1 cellular context compared by ENCODE assay signal in genomic region chr6:37029249-37029959, GRCh38.
TF ChIP-seq lines count a peak whose summit lies in the region.

No MANE protein-coding gene starts in this region.

TF ChIP-seq in K562, 482 proteins besides CTCF, POLR2A, EP300 and RAD21 (continued from another document and continues in another):
- TF ChIP-seq, protein P1, sequence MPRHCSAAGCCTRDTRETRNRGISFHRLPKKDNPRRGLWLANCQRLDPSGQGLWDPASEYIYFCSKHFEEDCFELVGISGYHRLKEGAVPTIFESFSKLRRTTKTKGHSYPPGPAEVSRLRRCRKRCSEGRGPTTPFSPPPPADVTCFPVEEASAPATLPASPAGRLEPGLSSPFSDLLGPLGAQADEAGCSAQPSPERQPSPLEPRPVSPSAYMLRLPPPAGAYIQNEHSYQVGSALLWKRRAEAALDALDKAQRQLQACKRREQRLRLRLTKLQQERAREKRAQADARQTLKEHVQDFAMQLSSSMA (CRISPR knock-in tag; IDR thresholded peaks at IDR 0.05) = no peak
- TF ChIP-seq BRF1 (IDR thresholded peaks at IDR 0.05; ENCODE audit: borderline replicate concordance, extremely low read depth, insufficient read length) (no peak), ZC3H11A (IDR thresholded peaks at IDR 0.05; ENCODE audit: low read depth, low read length) (peak; percentile 78; the same call in 1 of the 2 replicates), BDP1 (IDR thresholded peaks at IDR 0.05; ENCODE audit: insufficient read depth, insufficient read length) (no peak), ZNF165 (CRISPR knock-in tag; IDR thresholded peaks at IDR 0.05; ENCODE audit: borderline replicate concordance) (no peak), RB1 (IDR thresholded peaks at IDR 0.05; ENCODE audit: low read depth) (peak; percentile 93), POU5F1 (IDR thresholded peaks at IDR 0.05; ENCODE audit: borderline replicate concordance, low read depth, low read length, partially characterized antibody) (no peak), ZNF143 (CRISPR knock-in tag; IDR thresholded peaks at IDR 0.05) (0 out of 2 replicates have a peak, but pooled peaks have one; percentile 53), SMARCE1 (IDR thresholded peaks at IDR 0.05) (peak; percentile 89), ZZZ3 (IDR thresholded peaks at IDR 0.05) (no peak), MCM3 (IDR thresholded peaks at IDR 0.05) (no peak), ESRRB (CRISPR knock-in tag; IDR thresholded peaks at IDR 0.05; ENCODE audit: borderline replicate concordance) (no peak), SRSF3 (IDR thresholded peaks at IDR 0.05; ENCODE audit: insufficient read depth, low read length) (no peak), MAFK (IDR thresholded peaks at IDR 0.05; ENCODE audit: low read length) (peak; percentile 81), TEAD2 (tag; IDR thresholded peaks at IDR 0.05) (no peak), ZNF778 (CRISPR knock-in tag; IDR thresholded peaks at IDR 0.05) (no peak), NRF1 (conservative IDR thresholded peaks at IDR 0.05 in 1 of 2, IDR thresholded peaks at IDR 0.05 in 1 of 2) (peak in 1 of 2 experiments; percentile 47; a peak in 2 of 4 replicates), SMARCB1 (IDR thresholded peaks at IDR 0.05; ENCODE audit: insufficient read length, low read depth) (no peak), ZMIZ1 (IDR thresholded peaks at IDR 0.05; ENCODE audit: low read depth in 2 of 2, low read length in 2 of 2) (0 out of 4 replicates have a peak, but pooled peaks of 1 of the 2 experiments have one; percentile 34), LCOR (CRISPR knock-in tag; IDR thresholded peaks at IDR 0.05) (peak; percentile 98), ZNF121 (CRISPR knock-in tag; conservative IDR thresholded peaks at IDR 0.05) (peak; percentile 97), HDAC8 (tag; IDR thresholded peaks at IDR 0.05) (no peak), ZSCAN29 (IDR thresholded peaks at IDR 0.05) (no peak), ZFPM2 (CRISPR knock-in tag; IDR thresholded peaks at IDR 0.05) (no peak), MEIS2 (IDR thresholded peaks at IDR 0.05; ENCODE audit: partially characterized antibody) (peak; percentile 43), NUFIP1 (IDR thresholded peaks at IDR 0.05; ENCODE audit: partially characterized antibody) (peak; percentile 84), MEF2D (tag; conservative IDR thresholded peaks at IDR 0.05; ENCODE audit: low read depth) (no peak), ZNF263 (CRISPR knock-in tag; IDR thresholded peaks at IDR 0.05; ENCODE audit: borderline replicate concordance) (peak; percentile 97), SFPQ (IDR thresholded peaks at IDR 0.05; ENCODE audit: low read depth, low read length) (no peak), LEF1 (IDR thresholded peaks at IDR 0.05) (peak; percentile 39; the same call in 1 of the 2 replicates), TRIM28 (IDR thresholded peaks at IDR 0.05) (peak; percentile 45; the same call in 1 of the 2 replicates), SIRT6 (IDR thresholded peaks at IDR 0.05; ENCODE audit: low read depth, low read length) (no peak), NR2C2 (CRISPR knock-in tag; IDR thresholded peaks at IDR 0.05) (peak; percentile 54; the same call in 1 of the 2 replicates), NR2C2 (tag; IDR thresholded peaks at IDR 0.05) (peak; percentile 82), ZNF24 (IDR thresholded peaks at IDR 0.05) (peak; percentile 70; the same call in 1 of the 2 replicates), ETV1 (tag; conservative IDR thresholded peaks at IDR 0.05; ENCODE audit: low read depth) (peak; percentile 60), SETDB1 (IDR thresholded peaks at IDR 0.05; ENCODE audit: low read length) (no peak), ZNF511 (CRISPR knock-in tag; IDR thresholded peaks at IDR 0.05) (no peak; the same call in 1 of the 2 replicates), BMI1 (IDR thresholded peaks at IDR 0.05; ENCODE audit: low read length) (no peak), PHTF2 (CRISPR knock-in tag; IDR thresholded peaks at IDR 0.05) (no peak), POLR2AphosphoS5 (IDR thresholded peaks at IDR 0.05; ENCODE audit: control insufficient read depth, insufficient read depth, low read depth, low read length) (no peak), RBBP5 (IDR thresholded peaks at IDR 0.05; ENCODE audit: borderline replicate concordance, insufficient read depth, low read length, poor library complexity, severe bottlenecking) (no peak), SREBF1 (IDR thresholded peaks at IDR 0.05; ENCODE audit: borderline replicate concordance, low read depth, low read length) (peak; percentile 88; the same call in 1 of the 2 replicates), ILK (tag; IDR thresholded peaks at IDR 0.05; ENCODE audit: borderline replicate concordance, low read depth) (no peak), NKRF (IDR thresholded peaks at IDR 0.05; ENCODE audit: borderline replicate concordance) (peak; percentile 70), NFYB (IDR thresholded peaks at IDR 0.05; ENCODE audit: extremely low read depth, insufficient read length) (no peak)
- TF ChIP-seq, protein P2, sequence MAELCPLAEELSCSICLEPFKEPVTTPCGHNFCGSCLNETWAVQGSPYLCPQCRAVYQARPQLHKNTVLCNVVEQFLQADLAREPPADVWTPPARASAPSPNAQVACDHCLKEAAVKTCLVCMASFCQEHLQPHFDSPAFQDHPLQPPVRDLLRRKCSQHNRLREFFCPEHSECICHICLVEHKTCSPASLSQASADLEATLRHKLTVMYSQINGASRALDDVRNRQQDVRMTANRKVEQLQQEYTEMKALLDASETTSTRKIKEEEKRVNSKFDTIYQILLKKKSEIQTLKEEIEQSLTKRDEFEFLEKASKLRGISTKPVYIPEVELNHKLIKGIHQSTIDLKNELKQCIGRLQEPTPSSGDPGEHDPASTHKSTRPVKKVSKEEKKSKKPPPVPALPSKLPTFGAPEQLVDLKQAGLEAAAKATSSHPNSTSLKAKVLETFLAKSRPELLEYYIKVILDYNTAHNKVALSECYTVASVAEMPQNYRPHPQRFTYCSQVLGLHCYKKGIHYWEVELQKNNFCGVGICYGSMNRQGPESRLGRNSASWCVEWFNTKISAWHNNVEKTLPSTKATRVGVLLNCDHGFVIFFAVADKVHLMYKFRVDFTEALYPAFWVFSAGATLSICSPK (IDR thresholded peaks at IDR 0.05; ENCODE audit: borderline replicate concordance) = no peak
- TF ChIP-seq, protein P3, sequence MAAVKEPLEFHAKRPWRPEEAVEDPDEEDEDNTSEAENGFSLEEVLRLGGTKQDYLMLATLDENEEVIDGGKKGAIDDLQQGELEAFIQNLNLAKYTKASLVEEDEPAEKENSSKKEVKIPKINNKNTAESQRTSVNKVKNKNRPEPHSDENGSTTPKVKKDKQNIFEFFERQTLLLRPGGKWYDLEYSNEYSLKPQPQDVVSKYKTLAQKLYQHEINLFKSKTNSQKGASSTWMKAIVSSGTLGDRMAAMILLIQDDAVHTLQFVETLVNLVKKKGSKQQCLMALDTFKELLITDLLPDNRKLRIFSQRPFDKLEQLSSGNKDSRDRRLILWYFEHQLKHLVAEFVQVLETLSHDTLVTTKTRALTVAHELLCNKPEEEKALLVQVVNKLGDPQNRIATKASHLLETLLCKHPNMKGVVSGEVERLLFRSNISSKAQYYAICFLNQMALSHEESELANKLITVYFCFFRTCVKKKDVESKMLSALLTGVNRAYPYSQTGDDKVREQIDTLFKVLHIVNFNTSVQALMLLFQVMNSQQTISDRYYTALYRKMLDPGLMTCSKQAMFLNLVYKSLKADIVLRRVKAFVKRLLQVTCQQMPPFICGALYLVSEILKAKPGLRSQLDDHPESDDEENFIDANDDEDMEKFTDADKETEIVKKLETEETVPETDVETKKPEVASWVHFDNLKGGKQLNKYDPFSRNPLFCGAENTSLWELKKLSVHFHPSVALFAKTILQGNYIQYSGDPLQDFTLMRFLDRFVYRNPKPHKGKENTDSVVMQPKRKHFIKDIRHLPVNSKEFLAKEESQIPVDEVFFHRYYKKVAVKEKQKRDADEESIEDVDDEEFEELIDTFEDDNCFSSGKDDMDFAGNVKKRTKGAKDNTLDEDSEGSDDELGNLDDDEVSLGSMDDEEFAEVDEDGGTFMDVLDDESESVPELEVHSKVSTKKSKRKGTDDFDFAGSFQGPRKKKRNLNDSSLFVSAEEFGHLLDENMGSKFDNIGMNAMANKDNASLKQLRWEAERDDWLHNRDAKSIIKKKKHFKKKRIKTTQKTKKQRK (IDR thresholded peaks at IDR 0.05; ENCODE audit: borderline replicate concordance, low read depth, low read length) = no peak
- TF ChIP-seq, protein P4, sequence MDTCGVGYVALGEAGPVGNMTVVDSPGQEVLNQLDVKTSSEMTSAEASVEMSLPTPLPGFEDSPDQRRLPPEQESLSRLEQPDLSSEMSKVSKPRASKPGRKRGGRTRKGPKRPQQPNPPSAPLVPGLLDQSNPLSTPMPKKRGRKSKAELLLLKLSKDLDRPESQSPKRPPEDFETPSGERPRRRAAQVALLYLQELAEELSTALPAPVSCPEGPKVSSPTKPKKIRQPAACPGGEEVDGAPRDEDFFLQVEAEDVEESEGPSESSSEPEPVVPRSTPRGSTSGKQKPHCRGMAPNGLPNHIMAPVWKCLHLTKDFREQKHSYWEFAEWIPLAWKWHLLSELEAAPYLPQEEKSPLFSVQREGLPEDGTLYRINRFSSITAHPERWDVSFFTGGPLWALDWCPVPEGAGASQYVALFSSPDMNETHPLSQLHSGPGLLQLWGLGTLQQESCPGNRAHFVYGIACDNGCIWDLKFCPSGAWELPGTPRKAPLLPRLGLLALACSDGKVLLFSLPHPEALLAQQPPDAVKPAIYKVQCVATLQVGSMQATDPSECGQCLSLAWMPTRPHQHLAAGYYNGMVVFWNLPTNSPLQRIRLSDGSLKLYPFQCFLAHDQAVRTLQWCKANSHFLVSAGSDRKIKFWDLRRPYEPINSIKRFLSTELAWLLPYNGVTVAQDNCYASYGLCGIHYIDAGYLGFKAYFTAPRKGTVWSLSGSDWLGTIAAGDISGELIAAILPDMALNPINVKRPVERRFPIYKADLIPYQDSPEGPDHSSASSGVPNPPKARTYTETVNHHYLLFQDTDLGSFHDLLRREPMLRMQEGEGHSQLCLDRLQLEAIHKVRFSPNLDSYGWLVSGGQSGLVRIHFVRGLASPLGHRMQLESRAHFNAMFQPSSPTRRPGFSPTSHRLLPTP (IDR thresholded peaks at IDR 0.05; ENCODE audit: borderline replicate concordance, extremely low read depth, insufficient read length) = no peak
- TF ChIP-seq, protein P5, sequence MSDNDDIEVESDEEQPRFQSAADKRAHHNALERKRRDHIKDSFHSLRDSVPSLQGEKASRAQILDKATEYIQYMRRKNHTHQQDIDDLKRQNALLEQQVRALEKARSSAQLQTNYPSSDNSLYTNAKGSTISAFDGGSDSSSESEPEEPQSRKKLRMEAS (CRISPR knock-in tag; IDR thresholded peaks at IDR 0.05) = peak; percentile 96
